In genomic region chr5:73831066-73831465, GRCh38 we compare ENCODE assay signal across 23 cellular contexts.
DNase-seq lines count a peak whose midpoint lies in the region; ATAC-seq, FAIRE-seq and TF ChIP-seq lines count a peak whose summit lies in the region.
"Had no signal": no experiment of that assay in that cellular context is flagged by ENCODE, and none has a peak within 500 bp of the region (broad histone marks: within the 10 kb centered on the region; RNA-seq: fewer than 3 reads in every experiment).

No MANE protein-coding gene starts in this region.

- dilution Hi-C loops in IMR-90 (cut with HindIII; ENCODE audit: low sequenced_read_pairs, unreplicated experiment), result no loop called here
- dilution Hi-C loops in keratinocyte (cut with MboI; ENCODE audit: extremely low pct_ligation_motif_present, low sequenced_read_pairs), result no loop called here

- no peak for TF ChIP-seq RAD21 in IMR-90 (IDR thresholded peaks at IDR 0.05; ENCODE audit: low read length)

- H2AK5ac ChIP-seq in IMR-90 (ENCODE audit: low read depth, low read length), result no peak overlapping the region; the same call in 1 of the 2 replicates

- intact Hi-C loops in IMR-90 (cut with micrococcal nuclease), result no loop called here

- H3K18ac ChIP-seq in IMR-90 (ENCODE audit: low read depth, low read length), result no peak overlapping the region

- H2BK5ac ChIP-seq in IMR-90 (ENCODE audit: low read depth, low read length, poor library complexity, severe bottlenecking), result no peak overlapping the region

- H3K27me3 ChIP-seq in IMR-90 (ENCODE audit: control insufficient read depth, insufficient read depth, low read length), result no peaks in the 10 kb centered on the region
- H3K27me3 ChIP-seq in keratinocyte (ENCODE audit: control insufficient read depth, extremely low read depth, insufficient read depth, low read length), result no peaks in the 10 kb centered on the region
- H3K27me3 ChIP-seq in thoracic aorta (replicated peaks; ENCODE audit: insufficient read depth), result no peaks in the 10 kb centered on the region
- H3K27me3 ChIP-seq: MG63, SJCRH30 had no signal

- no peak overlapping the region for H4K8ac ChIP-seq in IMR-90 (ENCODE audit: low read depth in 2 of 2, low read length in 2 of 2)

- TF ChIP-seq POLR2A in IMR-90 (IDR thresholded peaks at IDR 0.05; ENCODE audit: low read depth, low read length), result no peak

- peaks cover 6% of the 10 kb centered on the region for H3K9me1 ChIP-seq in IMR-90 (ENCODE audit: insufficient read depth, low read length)
- no peaks in the 10 kb centered on the region for H3K9me1 ChIP-seq in keratinocyte (ENCODE audit: control insufficient read depth, extremely low read depth, insufficient read depth, low read length)

- H3K27ac ChIP-seq in IMR-90 (ENCODE audit: insufficient read depth, low read length) (no peak overlapping the region), epithelial cell of prostate (peak overlapping the region; percentile 58), keratinocyte (ENCODE audit: control insufficient read depth, insufficient read depth, low read length) (peak overlapping the region; percentile 62), thoracic aorta (peak overlapping the region; percentile 31 to 46)
- H3K27ac ChIP-seq: GM23248, SJCRH30 had no signal

- H3K14ac ChIP-seq in IMR-90 (replicated peaks; ENCODE audit: low read depth, low read length), result no peak overlapping the region

- H3K56ac ChIP-seq in IMR-90 (ENCODE audit: extremely low read depth, insufficient read depth, low read length), result no peak overlapping the region

- no peak overlapping the region for H3K4me2 ChIP-seq in IMR-90 (ENCODE audit: low read depth, low read length)
- H3K4me2 ChIP-seq in keratinocyte (ENCODE audit: control insufficient read depth, extremely low read depth, insufficient read depth, low read depth, low read length), result peak overlapping the region; percentile 41

- no peak overlapping the region for H2AFZ ChIP-seq in IMR-90 (replicated peaks; ENCODE audit: low read length, poor library complexity)
- H2AFZ ChIP-seq in keratinocyte (ENCODE audit: control insufficient read depth, low read length), result no peak overlapping the region
- H2AFZ ChIP-seq: GM23248 had no signal

- H2BK120ac ChIP-seq in IMR-90 (ENCODE audit: low read depth, low read length), result no peak overlapping the region

- H3K4me3 ChIP-seq in IMR-90 (ENCODE audit: insufficient read depth, low read depth, low read length), result no peak overlapping the region
- peak overlapping the region in 1 of 3 experiments; percentile 25 for H3K4me3 ChIP-seq in keratinocyte (ENCODE audit: control insufficient read depth in 2 of 3, extremely low read depth in 1 of 3, insufficient read depth in 2 of 3, low read depth in 1 of 3, low read length in 3 of 3)
- H3K4me3 ChIP-seq in thoracic aorta, result no peak overlapping the region
- H3K4me3 ChIP-seq: GM23248, MG63, SJCRH30 had no signal

- H3K9me3 ChIP-seq in IMR-90 (ENCODE audit: control insufficient read depth, insufficient read depth, low read length), result no peaks in the 10 kb centered on the region
- H3K9me3 ChIP-seq in keratinocyte (ENCODE audit: control insufficient read depth, low read depth, low read length), result no peaks in the 10 kb centered on the region
- no peaks in the 10 kb centered on the region for H3K9me3 ChIP-seq in thoracic aorta
- H3K9me3 ChIP-seq: MG63, SJCRH30 had no signal

- no peak for ATAC-seq in IMR-90 (ENCODE audit: low read depth)
- ATAC-seq in thoracic aorta (ENCODE audit: insufficient number of reproducible peaks, low FRiP score, low read depth), result no peak
- no peak for ATAC-seq in HG03521 (IDR thresholded peaks at IDR 0.05; ENCODE audit: unreplicated experiment)
- no peak for ATAC-seq in HG03025 (IDR thresholded peaks at IDR 0.05; ENCODE audit: low FRiP score, unreplicated experiment)
- ATAC-seq: PC-3 had no signal

- TF ChIP-seq CTCF in IMR-90 (conservative IDR thresholded peaks at IDR 0.05; ENCODE audit: low read depth, low read length) (no peak), keratinocyte (optimal IDR thresholded peaks at IDR 0.05 in 1 of 3, IDR thresholded peaks at IDR 0.05 in 1 of 3, conservative IDR thresholded peaks at IDR 0.05 in 1 of 3; ENCODE audit: extremely low read depth in 1 of 3, insufficient read depth in 2 of 3, low read length in 3 of 3) (no peak), thoracic aorta (IDR thresholded peaks at IDR 0.05) (no peak)

- H4K91ac ChIP-seq in IMR-90 (ENCODE audit: insufficient read depth, low read depth, low read length), result no peak overlapping the region

- no peak overlapping the region for H3K23ac ChIP-seq in IMR-90 (ENCODE audit: low read depth, low read length)

- POLR2A ChIA-PET in IMR-90 (lab: Charles Lee; ENCODE audit: unreplicated experiment), result interaction anchor here (0.7 kb wide), 1 partner anchor 276 kb away, joined by 4 read pairs; no protein-coding TSS in a partner anchor

- no peak overlapping the region for H3K4ac ChIP-seq in IMR-90 (ENCODE audit: low read depth, low read length)

- in situ Hi-C loops in IMR-90 (cut with MboI; ENCODE audit: low sequenced_read_pairs), result no loop called here

- H3K36me3 ChIP-seq in IMR-90 (ENCODE audit: control insufficient read depth, insufficient read depth, low read length) (peaks cover 1% of the 10 kb centered on the region), keratinocyte (ENCODE audit: control insufficient read depth in 2 of 2, extremely low read depth in 1 of 2, insufficient read depth in 2 of 2, low read length in 2 of 2) (peaks cover 13 to 14% of the 10 kb centered on the region in 2 experiments), thoracic aorta (peaks cover 3% of the 10 kb centered on the region)
- H3K36me3 ChIP-seq: SJCRH30 had no signal

- no TSS peak for BruUV-seq in IMR-90 (replicated peaks; lab: Mats Ljungman, UMichigan)

- peaks cover 4% of the 10 kb centered on the region in 2 experiments; a peak in 3 of 4 replicates for H3K79me1 ChIP-seq in IMR-90 (ENCODE audit: low read depth in 1 of 2, low read length in 2 of 2)

- peaks cover 8% of the 10 kb centered on the region for H3K4me1 ChIP-seq in IMR-90 (ENCODE audit: control insufficient read depth, insufficient read depth, low read length)
- H3K4me1 ChIP-seq in keratinocyte (ENCODE audit: control insufficient read depth, extremely low read depth, insufficient read depth, low read length), result peaks cover 29% of the 10 kb centered on the region
- peaks cover 15 to 31% of the 10 kb centered on the region in 2 donors for H3K4me1 ChIP-seq in thoracic aorta (ENCODE audit: control insufficient read depth in 1 of 2, low read depth in 2 of 2)
- H3K4me1 ChIP-seq: SJCRH30 had no signal

- peak; percentile 89 for FAIRE-seq in keratinocyte (lab: Jason Lieb, UNC)
- FAIRE-seq: GM12892 had no signal

- CTCF ChIA-PET in IMR-90 (lab: Yijun Ruan, JAX), result no interaction called here

- peak overlapping the region; percentile 29; the same call in 1 of the 2 replicates for H4K5ac ChIP-seq in IMR-90 (ENCODE audit: low read depth, low read length)

- H2AK9ac ChIP-seq in IMR-90 (replicated peaks; ENCODE audit: low read depth, low read length, poor library complexity), result no peak overlapping the region

- DNase-seq in IMR-90, result no peak
- DNase-seq in epithelial cell of prostate (ENCODE audit: low read depth, low spot score), result no peak
- DNase-seq in keratinocyte (ENCODE audit: low read depth, low spot score), result no peak
- no peak for DNase-seq in thoracic aorta (ENCODE audit: low spot score)
- DNase-seq in medulla oblongata (ENCODE audit: extremely low spot score), result no peak
- DNase-seq: Calu3, DMS153, DND-41, GM23248, H7, KG1, MG63, NCI-H1105 treated with DMSO at 0.1 percent for 48 hours, NCI-H146, NCI-H1930, NCI-H2107, NCI-H524, NCI-H748 treated with DMSO at 0.1 percent for 48 hours, PC-3, SJCRH30 had no signal

- H3K9ac ChIP-seq in IMR-90 (ENCODE audit: low read depth, low read length), result no peak overlapping the region
- peak overlapping the region; percentile 13 for H3K9ac ChIP-seq in keratinocyte (ENCODE audit: control insufficient read depth, extremely low read depth, insufficient read depth, low read length)
- H3K9ac ChIP-seq: GM23248 had no signal

- no peak overlapping the region for H2BK20ac ChIP-seq in IMR-90 (ENCODE audit: low read depth, low read length)

- WGBS in IMR-90 (ENCODE audit: extremely low coverage in 2 of 2, insufficient read length in 1 of 2), 2 experiments, result no CpG with 5 or more reads among the region's 3 CpGs

- peaks cover 32% of the 10 kb centered on the region for H3K79me2 ChIP-seq in keratinocyte (ENCODE audit: control insufficient read depth, insufficient read depth, low read length)

- no peak overlapping the region for H2BK15ac ChIP-seq in IMR-90 (ENCODE audit: low read depth, low read length)

- H4K20me1 ChIP-seq in IMR-90 (ENCODE audit: insufficient read depth, low read length) (no peaks in the 10 kb centered on the region), keratinocyte (ENCODE audit: control insufficient read depth, extremely low read depth, insufficient read depth, low read length) (no peaks in the 10 kb centered on the region)

TF ChIP-seq in IMR-90, 13 proteins besides CTCF, POLR2A, EP300 and RAD21 (continues in another document):
- TF ChIP-seq RCOR1 (IDR thresholded peaks at IDR 0.05; ENCODE audit: insufficient replicate concordance, low read length) (no peak), ELK1 (IDR thresholded peaks at IDR 0.05; ENCODE audit: borderline replicate concordance, low read depth, low read length) (no peak), USF2 (IDR thresholded peaks at IDR 0.05; ENCODE audit: low read depth, low read length) (no peak), MXI1 (IDR thresholded peaks at IDR 0.05; ENCODE audit: borderline replicate concordance, low read depth, low read length) (no peak), BHLHE40 (IDR thresholded peaks at IDR 0.05; ENCODE audit: low read depth, low read length) (no peak), CHD1 (IDR thresholded peaks at IDR 0.05; ENCODE audit: low read depth, low read length) (no peak), NFE2L2 (IDR thresholded peaks at IDR 0.05; ENCODE audit: low read depth, low read length) (no peak), CEBPB (IDR thresholded peaks at IDR 0.05; ENCODE audit: low read depth, low read length) (no peak), RFX5 (IDR thresholded peaks at IDR 0.05; ENCODE audit: low read depth, low read length) (no peak)
